Comparison of ENCODE assay signal across 8 cellular contexts in genomic region chr7:148963583-148964509, GRCh38.
DNase-seq lines count a peak whose midpoint lies in the region; ATAC-seq and TF ChIP-seq lines count a peak whose summit lies in the region.

No MANE protein-coding gene starts in this region.

- H3K36me3 ChIP-seq in muscle layer of duodenum (ENCODE audit: control insufficient read depth in 1 of 2, insufficient read depth in 2 of 2, low read length in 2 of 2) = no peaks in the 10 kb centered on the region

- no peaks in the 10 kb centered on the region for H3K27me3 ChIP-seq in muscle layer of duodenum (ENCODE audit: low read depth, low read length)

- peaks cover 0 to 20% of the 10 kb centered on the region in 2 donors for H3K4me1 ChIP-seq in muscle layer of duodenum (ENCODE audit: control insufficient read depth in 1 of 2, insufficient read depth in 2 of 2, low read length in 2 of 2)

- H3K27ac ChIP-seq in coronary artery (peak overlapping the region; percentile 60 to 73), muscle layer of duodenum (ENCODE audit: low read length) (peak overlapping the region; percentile 88)

- ATAC-seq in GM19023 (IDR thresholded peaks at IDR 0.05; ENCODE audit: unreplicated experiment) = no peak

- DNase-seq in DMS53 treated with DMSO at 0.1 percent for 48 hours (lab: John Stamatoyannopoulos, UW; ENCODE audit: unreplicated experiment) (peak; percentile 59), NCI-H748 (lab: John Stamatoyannopoulos, UW; ENCODE audit: unreplicated experiment) (peak; percentile 72), coronary artery (ENCODE audit: low spot score) (no peak), NCI-H1436 treated with DMSO at 0.1 percent for 48 hours (lab: John Stamatoyannopoulos, UW) (no peak), NOMO-1 (lab: John Stamatoyannopoulos, UW; ENCODE audit: unreplicated experiment in 2 of 2) (no peak)
- DNase-seq in stimulated activated CD4-positive, alpha-beta T cell treated with anti-CD3 and anti-CD28 coated beads, Interleukin-15, amount 100 ng/mL, for 24 hours = no peak

- peak overlapping the region; percentile 72 for H3K4me3 ChIP-seq in coronary artery
- H3K4me3 ChIP-seq in muscle layer of duodenum (ENCODE audit: low read depth in 1 of 2, low read length in 2 of 2) = peak overlapping the region; percentile 86 to 91

- no peaks in the 10 kb centered on the region for H3K9me3 ChIP-seq in muscle layer of duodenum (ENCODE audit: control insufficient read depth in 1 of 2, low read length in 2 of 2)

- TF ChIP-seq CTCF in coronary artery (IDR thresholded peaks at IDR 0.05) = no peak

Comparison
In these comparisons a context has a peak if more than half of its experiments do, and no peak if none do; other contexts are left out.
1. DNase-seq: peak in DMS53 treated with DMSO at 0.1 percent for 48 hours (single experiment) and NCI-H748 (single experiment); none in coronary artery (single experiment), stimulated activated CD4-positive, alpha-beta T cell treated with anti-CD3 and anti-CD28 coated beads, Interleukin-15, amount 100 ng/mL, for 24 hours (single experiment), NCI-H1436 treated with DMSO at 0.1 percent for 48 hours (single experiment) and NOMO-1 (0 of 2).